1 cellular context compared by ENCODE assay signal in the genomic region with DNA sequence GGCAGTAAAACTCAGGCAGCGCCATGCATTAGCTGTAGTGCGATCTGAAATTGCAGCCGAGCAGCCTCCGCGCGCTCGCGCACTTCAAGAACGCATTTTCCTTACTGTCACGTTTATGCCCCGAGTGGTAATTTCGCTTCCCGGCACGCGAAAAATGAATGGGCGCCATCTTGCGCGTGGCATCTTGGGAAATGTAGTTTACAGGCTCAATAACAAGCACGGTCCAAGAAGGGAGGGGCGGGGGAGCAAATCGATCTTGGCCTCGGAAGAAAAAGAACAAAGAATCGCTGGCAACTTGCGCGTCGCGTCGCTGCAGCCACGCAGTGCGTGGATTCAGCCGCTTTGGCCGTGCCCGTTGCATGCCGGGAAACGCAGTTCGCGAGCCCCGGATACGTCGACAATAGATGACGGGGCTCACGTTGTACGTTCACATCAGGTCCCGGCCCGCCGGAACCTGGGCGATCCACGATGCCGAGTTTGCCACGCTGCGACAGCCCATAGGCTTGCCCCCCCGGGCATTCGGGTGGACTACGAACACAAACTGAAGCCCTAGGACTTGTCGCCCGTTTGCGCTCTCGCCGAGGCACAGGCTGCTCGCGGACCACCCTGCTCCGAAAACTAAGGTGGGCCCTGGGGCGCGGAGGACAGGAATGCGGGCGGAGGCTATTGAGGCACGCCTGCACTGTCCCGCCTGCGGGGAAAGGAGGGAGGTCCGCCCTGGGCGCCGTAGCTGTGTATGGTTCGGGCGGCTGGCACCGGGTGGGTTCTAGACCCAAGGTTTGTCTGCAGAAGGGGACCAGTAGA.
TF ChIP-seq lines count a peak whose summit lies in the region.

TSS of gene FTSJ1 (plus strand) at position 426 of the 804 bp plus-strand sequence. CDS start 1,849 bp downstream, outside the sequence.

TF ChIP-seq in K562, 482 proteins besides CTCF, POLR2A, EP300 and RAD21 (continued from another document and continues in another):
- TF ChIP-seq ATF3 (IDR thresholded peaks at IDR 0.05), result no peak; the same call in 1 of the 2 replicates
- TF ChIP-seq ATF3 (CRISPR knock-in tag; conservative IDR thresholded peaks at IDR 0.05), result peak; percentile 51; the same call in 1 of the 2 replicates
- no peak for TF ChIP-seq ZNF778 (CRISPR knock-in tag; IDR thresholded peaks at IDR 0.05)
- no peak for TF ChIP-seq BDP1 (IDR thresholded peaks at IDR 0.05; ENCODE audit: insufficient read depth, insufficient read length)
- no peak for TF ChIP-seq POLR3G (IDR thresholded peaks at IDR 0.05; ENCODE audit: extremely low read depth, insufficient read length, insufficient replicate concordance)
- TF ChIP-seq, protein P1, sequence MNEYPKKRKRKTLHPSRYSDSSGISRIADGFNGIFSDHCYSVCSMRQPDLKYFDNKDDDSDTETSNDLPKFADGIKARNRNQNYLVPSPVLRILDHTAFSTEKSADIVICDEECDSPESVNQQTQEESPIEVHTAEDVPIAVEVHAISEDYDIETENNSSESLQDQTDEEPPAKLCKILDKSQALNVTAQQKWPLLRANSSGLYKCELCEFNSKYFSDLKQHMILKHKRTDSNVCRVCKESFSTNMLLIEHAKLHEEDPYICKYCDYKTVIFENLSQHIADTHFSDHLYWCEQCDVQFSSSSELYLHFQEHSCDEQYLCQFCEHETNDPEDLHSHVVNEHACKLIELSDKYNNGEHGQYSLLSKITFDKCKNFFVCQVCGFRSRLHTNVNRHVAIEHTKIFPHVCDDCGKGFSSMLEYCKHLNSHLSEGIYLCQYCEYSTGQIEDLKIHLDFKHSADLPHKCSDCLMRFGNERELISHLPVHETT (CRISPR knock-in tag; conservative IDR thresholded peaks at IDR 0.05 in 1 of 2, IDR thresholded peaks at IDR 0.05 in 1 of 2), result peak in 1 of 2 experiments; percentile 68; a peak in 2 of 4 replicates
- no peak for TF ChIP-seq ZNF121 (CRISPR knock-in tag; conservative IDR thresholded peaks at IDR 0.05)
- no peak; a peak in 2 of 4 replicates for TF ChIP-seq SIN3A (IDR thresholded peaks at IDR 0.05; ENCODE audit: borderline replicate concordance in 2 of 2, control insufficient read depth in 1 of 2, low read depth in 2 of 2, low read length in 2 of 2)
- TF ChIP-seq SMC3 (conservative IDR thresholded peaks at IDR 0.05; ENCODE audit: insufficient read depth, low read depth, low read length), result no peak
- no peak for TF ChIP-seq DPF2 (IDR thresholded peaks at IDR 0.05)
- no peak for TF ChIP-seq MEIS2 (IDR thresholded peaks at IDR 0.05; ENCODE audit: partially characterized antibody)
- no peak for TF ChIP-seq KDM4B (IDR thresholded peaks at IDR 0.05; ENCODE audit: borderline replicate concordance in 2 of 2, low read depth in 1 of 2)
- no peak for TF ChIP-seq PURB (CRISPR knock-in tag; IDR thresholded peaks at IDR 0.05; ENCODE audit: low read depth)
- no peak for TF ChIP-seq ZFPM2 (CRISPR knock-in tag; IDR thresholded peaks at IDR 0.05)
- TF ChIP-seq ZNF785 (CRISPR knock-in tag; IDR thresholded peaks at IDR 0.05), result no peak
- no peak for TF ChIP-seq HIVEP1 (CRISPR knock-in tag; IDR thresholded peaks at IDR 0.05)
- no peak for TF ChIP-seq POU5F1 (IDR thresholded peaks at IDR 0.05; ENCODE audit: borderline replicate concordance, low read depth, low read length, partially characterized antibody)
- TF ChIP-seq, protein P2, sequence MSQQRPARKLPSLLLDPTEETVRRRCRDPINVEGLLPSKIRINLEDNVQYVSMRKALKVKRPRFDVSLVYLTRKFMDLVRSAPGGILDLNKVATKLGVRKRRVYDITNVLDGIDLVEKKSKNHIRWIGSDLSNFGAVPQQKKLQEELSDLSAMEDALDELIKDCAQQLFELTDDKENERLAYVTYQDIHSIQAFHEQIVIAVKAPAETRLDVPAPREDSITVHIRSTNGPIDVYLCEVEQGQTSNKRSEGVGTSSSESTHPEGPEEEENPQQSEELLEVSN (IDR thresholded peaks at IDR 0.05; ENCODE audit: borderline replicate concordance in 1 of 2, extremely low read depth in 1 of 2, insufficient read depth in 1 of 2, insufficient read length in 1 of 2, low read depth in 1 of 2, low read length in 1 of 2, poor library complexity in 1 of 2, severe bottlenecking in 1 of 2), result peak; percentile 63 to 84
- peak; percentile 69 for TF ChIP-seq TBP (optimal IDR thresholded peaks at IDR 0.05; ENCODE audit: low read depth, low read length)
- TF ChIP-seq, protein P3, sequence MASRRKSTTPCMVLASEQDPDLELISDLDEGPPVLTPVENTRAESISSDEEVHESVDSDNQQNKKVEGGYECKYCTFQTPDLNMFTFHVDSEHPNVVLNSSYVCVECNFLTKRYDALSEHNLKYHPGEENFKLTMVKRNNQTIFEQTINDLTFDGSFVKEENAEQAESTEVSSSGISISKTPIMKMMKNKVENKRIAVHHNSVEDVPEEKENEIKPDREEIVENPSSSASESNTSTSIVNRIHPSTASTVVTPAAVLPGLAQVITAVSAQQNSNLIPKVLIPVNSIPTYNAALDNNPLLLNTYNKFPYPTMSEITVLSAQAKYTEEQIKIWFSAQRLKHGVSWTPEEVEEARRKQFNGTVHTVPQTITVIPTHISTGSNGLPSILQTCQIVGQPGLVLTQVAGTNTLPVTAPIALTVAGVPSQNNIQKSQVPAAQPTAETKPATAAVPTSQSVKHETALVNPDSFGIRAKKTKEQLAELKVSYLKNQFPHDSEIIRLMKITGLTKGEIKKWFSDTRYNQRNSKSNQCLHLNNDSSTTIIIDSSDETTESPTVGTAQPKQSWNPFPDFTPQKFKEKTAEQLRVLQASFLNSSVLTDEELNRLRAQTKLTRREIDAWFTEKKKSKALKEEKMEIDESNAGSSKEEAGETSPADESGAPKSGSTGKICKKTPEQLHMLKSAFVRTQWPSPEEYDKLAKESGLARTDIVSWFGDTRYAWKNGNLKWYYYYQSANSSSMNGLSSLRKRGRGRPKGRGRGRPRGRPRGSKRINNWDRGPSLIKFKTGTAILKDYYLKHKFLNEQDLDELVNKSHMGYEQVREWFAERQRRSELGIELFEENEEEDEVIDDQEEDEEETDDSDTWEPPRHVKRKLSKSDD (conservative IDR thresholded peaks at IDR 0.05; ENCODE audit: low read length), result no peak
- TF ChIP-seq JUN (IDR thresholded peaks at IDR 0.05; ENCODE audit: borderline replicate concordance, low read depth, low read length), result 0 out of 2 replicates have a peak, but pooled peaks have one; percentile 37
- no peak for TF ChIP-seq JUN (CRISPR knock-in tag; IDR thresholded peaks at IDR 0.05; ENCODE audit: borderline replicate concordance)
- no peak for TF ChIP-seq KLF10 (CRISPR knock-in tag; IDR thresholded peaks at IDR 0.05)
- no peak for TF ChIP-seq LEF1 (IDR thresholded peaks at IDR 0.05)
- no peak for TF ChIP-seq ZNF212 (CRISPR knock-in tag; IDR thresholded peaks at IDR 0.05)
- TF ChIP-seq MNT (conservative IDR thresholded peaks at IDR 0.05), result peak; percentile 88 to 95
- TF ChIP-seq GABPA (tag; conservative IDR thresholded peaks at IDR 0.05; ENCODE audit: low read depth), result peak; percentile 77
- peak in 1 of 2 experiments; percentile 79; a peak in 2 of 4 replicates for TF ChIP-seq HDAC1 (IDR thresholded peaks at IDR 0.05)
- TF ChIP-seq BRF1 (IDR thresholded peaks at IDR 0.05; ENCODE audit: borderline replicate concordance, extremely low read depth, insufficient read length), result no peak
- TF ChIP-seq, protein P4, sequence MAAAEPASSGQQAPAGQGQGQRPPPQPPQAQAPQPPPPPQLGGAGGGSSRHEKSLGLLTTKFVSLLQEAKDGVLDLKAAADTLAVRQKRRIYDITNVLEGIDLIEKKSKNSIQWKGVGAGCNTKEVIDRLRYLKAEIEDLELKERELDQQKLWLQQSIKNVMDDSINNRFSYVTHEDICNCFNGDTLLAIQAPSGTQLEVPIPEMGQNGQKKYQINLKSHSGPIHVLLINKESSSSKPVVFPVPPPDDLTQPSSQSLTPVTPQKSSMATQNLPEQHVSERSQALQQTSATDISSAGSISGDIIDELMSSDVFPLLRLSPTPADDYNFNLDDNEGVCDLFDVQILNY (CRISPR knock-in tag; IDR thresholded peaks at IDR 0.05), result no peak
- TF ChIP-seq ZNF408 (CRISPR knock-in tag; IDR thresholded peaks at IDR 0.05; ENCODE audit: low read depth), result no peak
- TF ChIP-seq, protein P5, sequence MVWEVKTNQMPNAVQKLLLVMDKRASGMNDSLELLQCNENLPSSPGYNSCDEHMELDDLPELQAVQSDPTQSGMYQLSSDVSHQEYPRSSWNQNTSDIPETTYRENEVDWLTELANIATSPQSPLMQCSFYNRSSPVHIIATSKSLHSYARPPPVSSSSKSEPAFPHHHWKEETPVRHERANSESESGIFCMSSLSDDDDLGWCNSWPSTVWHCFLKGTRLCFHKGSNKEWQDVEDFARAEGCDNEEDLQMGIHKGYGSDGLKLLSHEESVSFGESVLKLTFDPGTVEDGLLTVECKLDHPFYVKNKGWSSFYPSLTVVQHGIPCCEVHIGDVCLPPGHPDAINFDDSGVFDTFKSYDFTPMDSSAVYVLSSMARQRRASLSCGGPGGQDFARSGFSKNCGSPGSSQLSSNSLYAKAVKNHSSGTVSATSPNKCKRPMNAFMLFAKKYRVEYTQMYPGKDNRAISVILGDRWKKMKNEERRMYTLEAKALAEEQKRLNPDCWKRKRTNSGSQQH (CRISPR knock-in tag; IDR thresholded peaks at IDR 0.05), result peak; percentile 96
- TF ChIP-seq E2F3 (CRISPR knock-in tag; IDR thresholded peaks at IDR 0.05), result no peak
- 0 out of 2 replicates have a peak, but pooled peaks have one; percentile 25 for TF ChIP-seq BACH1 (tag; IDR thresholded peaks at IDR 0.05)
- no peak for TF ChIP-seq LARP7 (IDR thresholded peaks at IDR 0.05)
- TF ChIP-seq, protein P6, sequence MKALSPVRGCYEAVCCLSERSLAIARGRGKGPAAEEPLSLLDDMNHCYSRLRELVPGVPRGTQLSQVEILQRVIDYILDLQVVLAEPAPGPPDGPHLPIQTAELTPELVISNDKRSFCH (CRISPR knock-in tag; IDR thresholded peaks at IDR 0.05), result no peak
- TF ChIP-seq, protein P6 (tag; IDR thresholded peaks at IDR 0.05), result no peak
- no peak for TF ChIP-seq HDAC6 (IDR thresholded peaks at IDR 0.05; ENCODE audit: low read depth, low read length)
- TF ChIP-seq STAT5B (CRISPR knock-in tag; IDR thresholded peaks at IDR 0.05), result no peak
- 0 out of 2 replicates have a peak, but pooled peaks have one; percentile 23 for TF ChIP-seq RFX5 (IDR thresholded peaks at IDR 0.05; ENCODE audit: low read depth, low read length)
- TF ChIP-seq SMAD2 (IDR thresholded peaks at IDR 0.05; ENCODE audit: low read depth, low read length), result no peak
- TF ChIP-seq IRF9 (tag; IDR thresholded peaks at IDR 0.05), result no peak
- no peak for TF ChIP-seq PHB (CRISPR knock-in tag; IDR thresholded peaks at IDR 0.05)
- TF ChIP-seq PHB2 (IDR thresholded peaks at IDR 0.05; ENCODE audit: low read depth), result no peak
- peak; percentile 95 for TF ChIP-seq ZNF143 (CRISPR knock-in tag; IDR thresholded peaks at IDR 0.05)
- 0 out of 2 replicates have a peak, but pooled peaks have one; percentile 4 for TF ChIP-seq NFE2 (IDR thresholded peaks at IDR 0.05; ENCODE audit: low read depth)
- no peak for TF ChIP-seq ZNF561 (CRISPR knock-in tag; conservative IDR thresholded peaks at IDR 0.05)
- TF ChIP-seq MXD1 (CRISPR knock-in tag; IDR thresholded peaks at IDR 0.05; ENCODE audit: borderline replicate concordance, poor library complexity, severe bottlenecking), result no peak
- no peak for TF ChIP-seq DACH1 (IDR thresholded peaks at IDR 0.05; ENCODE audit: partially characterized antibody)
- no peak; the same call in 1 of the 2 replicates for TF ChIP-seq DMBX1 (CRISPR knock-in tag; IDR thresholded peaks at IDR 0.05; ENCODE audit: borderline replicate concordance)
- TF ChIP-seq SRF (CRISPR knock-in tag; IDR thresholded peaks at IDR 0.05), result no peak
